Comparison of ENCODE assay signal across 1 cellular context in the genomic region with DNA sequence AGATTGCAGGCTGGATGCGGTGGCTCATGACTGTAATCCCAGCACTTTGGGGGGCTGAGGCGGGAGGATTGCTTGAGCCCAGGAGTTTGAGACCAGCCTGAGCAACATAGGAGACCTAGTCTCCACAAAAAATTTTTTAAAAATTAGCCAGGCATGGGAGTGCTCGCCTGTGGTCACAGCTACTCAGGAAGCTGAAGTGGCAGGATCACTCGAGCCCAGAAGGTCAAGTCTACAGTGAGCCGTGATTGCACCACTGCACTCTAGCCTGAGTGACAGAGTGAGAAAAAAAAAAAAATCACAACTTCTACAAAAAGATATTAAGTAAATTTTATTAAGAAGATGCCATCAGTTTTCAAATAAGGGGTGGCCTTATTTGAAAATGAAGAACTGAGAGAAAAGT.
TF ChIP-seq lines count a peak whose summit lies in the region.

No MANE protein-coding gene starts in this region.

TF ChIP-seq in HepG2, 621 proteins besides CTCF, POLR2A, EP300 and RAD21:
- TF ChIP-seq, protein P1, sequence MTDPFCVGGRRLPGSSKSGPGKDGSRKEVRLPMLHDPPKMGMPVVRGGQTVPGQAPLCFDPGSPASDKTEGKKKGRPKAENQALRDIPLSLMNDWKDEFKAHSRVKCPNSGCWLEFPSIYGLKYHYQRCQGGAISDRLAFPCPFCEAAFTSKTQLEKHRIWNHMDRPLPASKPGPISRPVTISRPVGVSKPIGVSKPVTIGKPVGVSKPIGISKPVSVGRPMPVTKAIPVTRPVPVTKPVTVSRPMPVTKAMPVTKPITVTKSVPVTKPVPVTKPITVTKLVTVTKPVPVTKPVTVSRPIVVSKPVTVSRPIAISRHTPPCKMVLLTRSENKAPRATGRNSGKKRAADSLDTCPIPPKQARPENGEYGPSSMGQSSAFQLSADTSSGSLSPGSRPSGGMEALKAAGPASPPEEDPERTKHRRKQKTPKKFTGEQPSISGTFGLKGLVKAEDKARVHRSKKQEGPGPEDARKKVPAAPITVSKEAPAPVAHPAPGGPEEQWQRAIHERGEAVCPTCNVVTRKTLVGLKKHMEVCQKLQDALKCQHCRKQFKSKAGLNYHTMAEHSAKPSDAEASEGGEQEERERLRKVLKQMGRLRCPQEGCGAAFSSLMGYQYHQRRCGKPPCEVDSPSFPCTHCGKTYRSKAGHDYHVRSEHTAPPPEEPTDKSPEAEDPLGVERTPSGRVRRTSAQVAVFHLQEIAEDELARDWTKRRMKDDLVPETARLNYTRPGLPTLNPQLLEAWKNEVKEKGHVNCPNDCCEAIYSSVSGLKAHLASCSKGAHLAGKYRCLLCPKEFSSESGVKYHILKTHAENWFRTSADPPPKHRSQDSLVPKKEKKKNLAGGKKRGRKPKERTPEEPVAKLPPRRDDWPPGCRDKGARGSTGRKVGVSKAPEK (CRISPR knock-in tag; IDR thresholded peaks at IDR 0.05; ENCODE audit: borderline replicate concordance): no peak
- TF ChIP-seq, protein P2, sequence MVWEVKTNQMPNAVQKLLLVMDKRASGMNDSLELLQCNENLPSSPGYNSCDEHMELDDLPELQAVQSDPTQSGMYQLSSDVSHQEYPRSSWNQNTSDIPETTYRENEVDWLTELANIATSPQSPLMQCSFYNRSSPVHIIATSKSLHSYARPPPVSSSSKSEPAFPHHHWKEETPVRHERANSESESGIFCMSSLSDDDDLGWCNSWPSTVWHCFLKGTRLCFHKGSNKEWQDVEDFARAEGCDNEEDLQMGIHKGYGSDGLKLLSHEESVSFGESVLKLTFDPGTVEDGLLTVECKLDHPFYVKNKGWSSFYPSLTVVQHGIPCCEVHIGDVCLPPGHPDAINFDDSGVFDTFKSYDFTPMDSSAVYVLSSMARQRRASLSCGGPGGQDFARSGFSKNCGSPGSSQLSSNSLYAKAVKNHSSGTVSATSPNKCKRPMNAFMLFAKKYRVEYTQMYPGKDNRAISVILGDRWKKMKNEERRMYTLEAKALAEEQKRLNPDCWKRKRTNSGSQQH (CRISPR knock-in tag; IDR thresholded peaks at IDR 0.05; ENCODE audit: low read depth): no peak
- TF ChIP-seq, protein P3, sequence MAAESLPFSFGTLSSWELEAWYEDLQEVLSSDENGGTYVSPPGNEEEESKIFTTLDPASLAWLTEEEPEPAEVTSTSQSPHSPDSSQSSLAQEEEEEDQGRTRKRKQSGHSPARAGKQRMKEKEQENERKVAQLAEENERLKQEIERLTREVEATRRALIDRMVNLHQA (CRISPR knock-in tag; IDR thresholded peaks at IDR 0.05): no peak
- no peak for TF ChIP-seq ZFYVE20 (CRISPR knock-in tag; IDR thresholded peaks at IDR 0.05; ENCODE audit: borderline replicate concordance, low read depth)
